In the genomic region with DNA sequence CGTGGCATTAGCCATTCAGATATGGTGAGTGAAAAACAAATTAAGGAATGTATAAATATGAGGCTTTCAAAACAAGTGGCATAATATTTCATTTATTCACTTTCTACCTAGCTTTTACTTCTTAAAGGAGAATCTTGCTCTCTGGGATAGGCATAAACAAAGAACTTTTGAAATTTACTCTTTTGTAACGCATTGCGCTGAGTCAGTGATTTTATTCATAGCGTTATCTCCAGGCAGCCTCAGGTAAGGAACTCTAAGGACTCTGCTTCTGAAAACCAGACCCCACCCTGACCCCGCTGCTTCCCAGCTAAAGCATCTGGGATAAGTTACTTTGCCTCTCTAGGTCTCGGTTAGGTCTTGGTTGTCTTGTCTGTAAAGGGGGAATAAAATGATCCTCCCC, we compare ENCODE assay signal across 10 cellular contexts.
"Had no signal": no experiment of that assay in that cellular context is flagged by ENCODE, and none has a peak within 500 bp of the region (broad histone marks: within the 10 kb centered on the region; RNA-seq: fewer than 3 reads in every experiment).

No MANE protein-coding gene starts in this region.

- ATAC-seq: HCT116 had no signal

- H3K9ac ChIP-seq: GM23248, KMS-11 had no signal

- H2AFZ ChIP-seq: GM23248 had no signal

- H3K4me3 Mint-ChIP-seq: HFFc6, IgD-negative memory B cell had no signal

- H3K27ac Mint-ChIP-seq: HFFc6, IgD-negative memory B cell had no signal

- H3K4me1 ChIP-seq: HAP-1 had no signal

- H3K4me2 ChIP-seq: KMS-11 had no signal

- H3K27ac ChIP-seq: GM23248, HL-60, KMS-11 had no signal

- DNase-seq: GM23248, GOT3, H7, HFFc6, KBM-7 had no signal

- H3K36me3 ChIP-seq: HAP-1 had no signal

- H3K4me1 Mint-ChIP-seq: IgD-negative memory B cell had no signal

- H3K4me3 ChIP-seq: GM23248, HAP-1 had no signal
